Comparison of ENCODE assay signal across 26 cellular contexts in the genomic region with DNA sequence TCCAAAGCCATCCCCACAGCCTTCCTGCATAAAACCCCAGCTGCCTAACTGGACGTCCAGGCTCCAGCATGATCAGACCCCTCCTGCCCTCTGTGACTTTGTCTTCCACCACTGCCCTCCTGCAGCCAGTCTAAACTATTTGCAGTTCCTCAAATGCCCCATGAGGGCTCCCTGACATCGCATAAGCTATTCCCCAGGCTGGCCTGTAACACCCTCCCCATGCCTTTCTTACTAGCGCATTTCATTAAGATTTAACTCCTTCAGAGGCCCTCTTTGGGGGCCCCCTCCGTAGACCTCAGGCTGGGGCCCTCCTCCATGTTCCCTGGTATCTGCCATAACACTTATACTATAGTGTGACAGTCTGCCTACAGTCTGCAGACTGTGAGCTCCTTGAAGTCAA. TPM values are rescaled to one million over a fixed set of nuclear protein-coding genes. Genes with fewer than 3 reads are reported as not detected.
DNase-seq lines count a peak whose midpoint lies in the region; ATAC-seq and TF ChIP-seq lines count a peak whose summit lies in the region.
"Had no signal": no experiment of that assay in that cellular context is flagged by ENCODE, and none has a peak within 500 bp of the region (broad histone marks: within the 10 kb centered on the region; RNA-seq: fewer than 3 reads in every experiment).

No MANE protein-coding gene starts in this region.

- H2BK12ac ChIP-seq in H9 (ENCODE audit: insufficient read length, low read depth, low read length), result no peak overlapping the region

- H3K4ac ChIP-seq in H9 (ENCODE audit: low read depth, low read length), result no peak overlapping the region

- peak overlapping the region in 1 of 2 experiments; percentile 0; a peak in 1 of 5 replicates for H3K4me3 Mint-ChIP-seq in H9
- H3K4me3 Mint-ChIP-seq: stimulated activated naive CD8-positive, alpha-beta T cell treated with anti-CD3 and anti-CD28 coated beads, Interleukin-15, Interleukin-2, amounts not matched to agents 100 ng/mL and 50 ng/mL, for 24 hours had no signal

- DNase-seq in H9 (peak; percentile 47), RPMI8226 (peak; percentile 27), iPS DF 4.7 (ENCODE audit: extremely low read depth, low spot score) (peak; percentile 9), foreskin melanocyte (no peak), lower lobe of right lung (no peak)
- DNase-seq in activated naive CD4-positive, alpha-beta T cell (lab: John Stamatoyannopoulos, UW), result no peak
- DNase-seq: activated CD4-positive, alpha-beta T cell treated with anti-CD3 and anti-CD28 coated beads for 48 hours; activated effector memory CD4-positive, alpha-beta T cell treated with Interleukin-2 at 50 U/mL for 16 hours; left colon; NCI-H1436 treated with DMSO at 0.1 percent for 48 hours; NK-92 treated with Interleukin-12 subunit alpha and Interleukin-12 subunit beta, amount 100 ng/mL, for 24 hours; occipital lobe; right cardiac atrium; SJCRH30; T-helper 9 cell; upper lobe of left lung had no signal

- peaks cover 26% of the 10 kb centered on the region for H3K9me3 ChIP-seq in BLaER1
- H3K9me3 ChIP-seq in H9 (ENCODE audit: control insufficient read depth, low read depth, low read length), result no peaks in the 10 kb centered on the region
- H3K9me3 ChIP-seq in lower lobe of right lung, result peaks cover 14% of the 10 kb centered on the region
- H3K9me3 ChIP-seq: HAP-1, SJCRH30 had no signal

- H3K79me1 ChIP-seq in H9 (ENCODE audit: insufficient read depth, low read depth, low read length, poor library complexity, severe bottlenecking), result no peaks in the 10 kb centered on the region

- H2BK15ac ChIP-seq in H9 (ENCODE audit: low read depth, low read length), result no peak overlapping the region

- no peak overlapping the region for H2BK5ac ChIP-seq in H9 (ENCODE audit: insufficient read length, low read length)

- no peak overlapping the region for H3K18ac ChIP-seq in H9 (ENCODE audit: insufficient read length, low read depth, low read length)

- H2BK20ac ChIP-seq in H9 (ENCODE audit: low read depth, low read length, poor library complexity, severe bottlenecking), result no peak overlapping the region

- H3K27me3 ChIP-seq in BLaER1, result no peaks in the 10 kb centered on the region
- no peaks in the 10 kb centered on the region for H3K27me3 ChIP-seq in H9 (ENCODE audit: insufficient read depth, low read length)
- no peaks in the 10 kb centered on the region for H3K27me3 ChIP-seq in lower lobe of right lung (ENCODE audit: low read depth)
- H3K27me3 ChIP-seq: SJCRH30, upper lobe of left lung had no signal

- no peak overlapping the region for H2BK120ac ChIP-seq in H9 (ENCODE audit: low read depth, low read length, poor library complexity, severe bottlenecking)

- H3K27ac ChIP-seq in BLaER1 (no peak overlapping the region), H9 (ENCODE audit: insufficient read length, low read depth, low read length) (no peak overlapping the region), lower lobe of right lung (no peak overlapping the region)
- H3K27ac ChIP-seq: epithelial cell of prostate, KMS-11, SJCRH30, upper lobe of left lung had no signal

- no peak overlapping the region for H3K23ac ChIP-seq in H9 (ENCODE audit: insufficient read length, low read depth, low read length)

- H3K23me2 ChIP-seq in H9 (ENCODE audit: insufficient read length, low read depth, low read length, poor library complexity, severe bottlenecking), result no peaks in the 10 kb centered on the region

- H4K8ac ChIP-seq in H9 (replicated peaks; ENCODE audit: insufficient read length, low read depth, low read length), result no peak overlapping the region

- H3K4me2 ChIP-seq in BLaER1 (peak overlapping the region; percentile 18; the same call in 1 of the 2 replicates), H9 (ENCODE audit: insufficient read depth, insufficient read length, low read length) (no peak overlapping the region)
- H3K4me2 ChIP-seq: KMS-11 had no signal

- 0 out of 2 replicates have a peak, but pooled peaks cover 8% of the 10 kb centered on the region for H3K4me1 ChIP-seq in BLaER1
- no peaks in the 10 kb centered on the region; the same call in 1 of the 2 replicates for H3K4me1 ChIP-seq in H9 (ENCODE audit: insufficient read depth, low read length)
- no peaks in the 10 kb centered on the region for H3K4me1 ChIP-seq in lower lobe of right lung
- H3K4me1 ChIP-seq: HAP-1, SJCRH30, upper lobe of left lung had no signal

- H3K9ac ChIP-seq in BLaER1 (no peak overlapping the region), H9 (ENCODE audit: extremely low read depth, insufficient read length, low read length) (no peak overlapping the region)
- H3K9ac ChIP-seq: KMS-11 had no signal

- no peaks in the 10 kb centered on the region for H3K79me2 ChIP-seq in H9 (ENCODE audit: insufficient read depth, low read length)

- TF ChIP-seq CTCF in H9 (conservative IDR thresholded peaks at IDR 0.05) (peak; percentile 41; the same call in 2 of the 3 replicates), lower lobe of right lung (IDR thresholded peaks at IDR 0.05) (no peak)

- intact Hi-C loops in lower lobe of right lung (cut with DNase I), result no loop called here

- H3K9me3 Mint-ChIP-seq in H9, result peaks cover 16 to 20% of the 10 kb centered on the region in 2 experiments

- peaks cover 7 to 9% of the 10 kb centered on the region in 2 experiments for H3K4me1 Mint-ChIP-seq in H9

- no peak overlapping the region for H4K5ac ChIP-seq in H9 (ENCODE audit: insufficient read length, low read depth, low read length)

- peak overlapping the region in 2 of 3 experiments; percentile 31 to 45; a peak in 3 of 7 replicates for H3K27ac Mint-ChIP-seq in H9
- H3K27ac Mint-ChIP-seq: stimulated activated naive CD8-positive, alpha-beta T cell treated with anti-CD3 and anti-CD28 coated beads, Interleukin-15, Interleukin-2, amounts not matched to agents 100 ng/mL and 50 ng/mL, for 24 hours had no signal

- H2AK5ac ChIP-seq in H9 (ENCODE audit: insufficient read length, low read length), result no peak overlapping the region

- H3K27me3 Mint-ChIP-seq in H9 (ENCODE audit: low read depth), result peaks cover 4% of the 10 kb centered on the region

- H2AFZ ChIP-seq in H9 (ENCODE audit: low read length), result no peak overlapping the region

- H3K36me3 Mint-ChIP-seq in H9 (ENCODE audit: insufficient read depth in 1 of 3, low read depth in 3 of 3), result peaks cover 0 to 13% (median 0%) of the 10 kb centered on the region in 3 experiments; a peak in 1 of 7 replicates

- no peak overlapping the region for H3K56ac ChIP-seq in H9 (ENCODE audit: insufficient read length, low read depth, low read length)

- ATAC-seq in HG02610 (IDR thresholded peaks at IDR 0.05; ENCODE audit: unreplicated experiment) (no peak), lower lobe of right lung (no peak)
- ATAC-seq: left colon, right cardiac atrium had no signal

- H4K20me1 ChIP-seq in BLaER1 (no peaks in the 10 kb centered on the region), H9 (ENCODE audit: control insufficient read depth, insufficient read depth, insufficient read length) (no peaks in the 10 kb centered on the region)

- H3K36me3 ChIP-seq in BLaER1 (no peaks in the 10 kb centered on the region), lower lobe of right lung (no peaks in the 10 kb centered on the region)
- H3K36me3 ChIP-seq: HAP-1, SJCRH30, upper lobe of left lung had no signal

- no peak overlapping the region for H3K14ac ChIP-seq in H9 (ENCODE audit: insufficient read depth, low read length)

- H3T11ph ChIP-seq in H9 (ENCODE audit: low read length), result no peak overlapping the region

- WGBS in H9 (ENCODE audit: extremely low coverage, insufficient read length, low lambda C conversion rate), result no CpG with 5 or more reads among the region's 4 CpGs

- H4K91ac ChIP-seq in H9 (ENCODE audit: insufficient read length, low read depth, low read length), result no peak overlapping the region

- no peak overlapping the region for H3K4me3 ChIP-seq in BLaER1
- H3K4me3 ChIP-seq in lower lobe of right lung, result no peak overlapping the region
- H3K4me3 ChIP-seq: HAP-1, SJCRH30, upper lobe of left lung had no signal

RNA-seq across cellular contexts. Expression of a gene that starts 15.5 kb away (rescaled TPM):
- total RNA-seq in H9 (2021) (not detected in 2 replicates), lower lobe of right lung (not detected)
- total RNA-seq: Daoy, dermis microvascular lymphatic vessel endothelial cell, frontal cortex, left colon, mononuclear cell, occipital lobe, right cardiac atrium, SJCRH30, upper lobe of left lung had no signal

Comparison
In these comparisons a context has a peak if more than half of its experiments do, and no peak if none do; other contexts are left out.
1. DNase-seq: peak in H9 (single experiment), RPMI8226 (single experiment) and iPS DF 4.7 (single experiment); none in foreskin melanocyte (single experiment), activated naive CD4-positive, alpha-beta T cell (0 of 4) and lower lobe of right lung (single experiment).